14 cellular contexts compared by ENCODE assay signal in the genomic region with DNA sequence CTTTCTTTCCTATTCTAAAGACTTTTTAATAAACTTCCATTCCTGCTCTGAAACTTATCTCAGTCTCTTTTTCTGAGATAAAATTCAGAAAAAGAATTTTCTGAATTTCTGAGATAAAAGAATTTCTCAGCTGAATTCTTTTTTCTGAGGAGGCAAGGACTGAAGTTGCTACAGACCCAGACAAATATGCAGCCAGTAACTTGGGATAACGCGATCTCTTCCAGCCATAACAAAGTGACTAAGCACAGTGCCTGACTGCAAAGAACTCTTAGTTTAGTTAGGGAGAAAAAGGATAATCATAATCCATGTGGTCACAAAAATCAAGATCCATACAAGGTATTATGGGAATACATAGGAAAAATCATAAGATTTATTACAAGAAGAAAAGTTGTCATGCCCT.
DNase-seq lines count a peak whose midpoint lies in the region; ATAC-seq and TF ChIP-seq lines count a peak whose summit lies in the region.
"Had no signal": no experiment of that assay in that cellular context is flagged by ENCODE, and none has a peak within 500 bp of the region (broad histone marks: within the 10 kb centered on the region; RNA-seq: fewer than 3 reads in every experiment).

No MANE protein-coding gene starts in this region.

- peak overlapping the region; percentile 71 for H3K4me2 ChIP-seq in skeletal muscle satellite cell (ENCODE audit: low read length)

- H3K9ac ChIP-seq in skeletal muscle satellite cell (ENCODE audit: low read depth, low read length): peak overlapping the region; percentile 65

- DNase-seq in GM03348 (ENCODE audit: low spot score) (peak; percentile 57), amniotic stem cell (lab: John Stamatoyannopoulos, UW) (peak; percentile 37), heart right ventricle (no peak), prostate gland (ENCODE audit: low spot score) (no peak), hypothalamus (lab: John Stamatoyannopoulos, UW) (no peak)
- DNase-seq in stimulated activated CD4-positive, alpha-beta T cell treated with anti-CD3 and anti-CD28 coated beads, Interleukin-4, amount 100 ng/mL, for 1 hour: no peak
- DNase-seq: activated effector memory CD4-positive, alpha-beta T cell treated with Interleukin-2 at 50 U/mL for 16 hours; nucleus accumbens; stimulated activated naive CD8-positive, alpha-beta T cell treated with anti-CD3 and anti-CD28 coated beads, Interleukin-15, amount 100 ng/mL, for 72 hours; T-helper 17 cell had no signal

- intact Hi-C loops in heart right ventricle (cut with DNase I): no loop called here
- intact Hi-C loops in prostate gland (cut with DNase I): no loop called here

- H3K4me1 ChIP-seq in heart right ventricle: peaks cover 0 to 10% (median 0%) of the 10 kb centered on the region in 9 donors
- peaks cover 45% of the 10 kb centered on the region for H3K4me1 ChIP-seq in skeletal muscle satellite cell (ENCODE audit: control insufficient read depth, insufficient read depth, low read length)
- H3K4me1 ChIP-seq in prostate gland (replicated peaks): no peaks in the 10 kb centered on the region
- H3K4me1 ChIP-seq: gastroesophageal sphincter had no signal

- no peak for TF ChIP-seq POLR2A in prostate gland (IDR thresholded peaks at IDR 0.05)

- TF ChIP-seq CTCF in heart right ventricle (IDR thresholded peaks at IDR 0.05) (no peak), prostate gland (IDR thresholded peaks at IDR 0.05) (no peak)

- H3K4me3 ChIP-seq in heart right ventricle (no peak overlapping the region), skeletal muscle satellite cell (ENCODE audit: low read length) (peak overlapping the region; percentile 39), prostate gland (no peak overlapping the region)
- H3K4me3 ChIP-seq: gastroesophageal sphincter had no signal

- H3K9me3 ChIP-seq in heart right ventricle (no peaks in the 10 kb centered on the region), skeletal muscle satellite cell (replicated peaks; ENCODE audit: low read length) (no peaks in the 10 kb centered on the region), prostate gland (no peaks in the 10 kb centered on the region)
- H3K9me3 ChIP-seq: gastroesophageal sphincter had no signal

- peak overlapping the region in 8 of 10 donors; percentile 11 to 75 (median 29) for H3K27ac ChIP-seq in heart right ventricle
- H3K27ac ChIP-seq in prostate gland: no peak overlapping the region
- H3K27ac ChIP-seq: gastroesophageal sphincter, HL-60 had no signal

- ATAC-seq in heart right ventricle: peak in 4 of 8 donors; percentile 42 to 82 (median 69)
- no peak for ATAC-seq in GM18909 (IDR thresholded peaks at IDR 0.05; ENCODE audit: poor library complexity, unreplicated experiment)
- ATAC-seq: gastroesophageal sphincter; stimulated activated naive CD8-positive, alpha-beta T cell treated with anti-CD3 and anti-CD28 coated beads, Interleukin-15, amount 100 ng/mL, for 72 hours; T-helper 17 cell had no signal

- H3K27me3 ChIP-seq in heart right ventricle (no peaks in the 10 kb centered on the region), skeletal muscle satellite cell (ENCODE audit: control insufficient read depth, insufficient read depth, low read length) (no peaks in the 10 kb centered on the region), prostate gland (replicated peaks; ENCODE audit: insufficient read depth) (no peaks in the 10 kb centered on the region)
- H3K27me3 ChIP-seq: gastroesophageal sphincter had no signal

- 57 to 70% methylated on average over 2 of the region's 2 CpGs for WGBS in heart right ventricle, 2 donors
- WGBS in prostate gland: 89% methylated on average over 2 of the region's 2 CpGs

- no peaks in the 10 kb centered on the region for H3K36me3 ChIP-seq in heart right ventricle
- H3K36me3 ChIP-seq in skeletal muscle satellite cell (ENCODE audit: insufficient read depth, low read length): no peaks in the 10 kb centered on the region
- no peaks in the 10 kb centered on the region for H3K36me3 ChIP-seq in prostate gland
- H3K36me3 ChIP-seq: gastroesophageal sphincter had no signal

Comparison
In these comparisons a context has a peak if more than half of its experiments do, and no peak if none do; other contexts are left out.
1. DNase-seq: peak in GM03348 (single experiment) and amniotic stem cell (single experiment); none in heart right ventricle (0 of 2), prostate gland (single experiment), hypothalamus (0 of 51) and stimulated activated CD4-positive, alpha-beta T cell treated with anti-CD3 and anti-CD28 coated beads, Interleukin-4, amount 100 ng/mL, for 1 hour (single experiment).
2. H3K27ac ChIP-seq: peak in heart right ventricle (8 of 10); none in prostate gland (0 of 2).